Comparison of ENCODE assay signal across 1 cellular context in genomic region chr17:41352597-41353366, GRCh38.
TF ChIP-seq lines count a peak whose summit lies in the region.

No MANE protein-coding gene starts in this region.

TF ChIP-seq in SK-N-SH, 30 proteins besides CTCF, POLR2A, EP300 and RAD21 (continued from another document):
- peak; percentile 92 for TF ChIP-seq REST (IDR thresholded peaks at IDR 0.05; ENCODE audit: low read depth, low read length)
